ENCODE assay signal across 1 cellular context in genomic region chr5:124512236-124512635, GRCh38.
TF ChIP-seq lines count a peak whose summit lies in the region.

No MANE protein-coding gene starts in this region.

TF ChIP-seq in WTC11, 78 proteins besides CTCF, POLR2A, EP300 and RAD21 (continued from another document):
- TF ChIP-seq PRDM15 (CRISPR knock-in tag; IDR thresholded peaks at IDR 0.05) (no peak), FOXP1 (CRISPR knock-in tag; IDR thresholded peaks at IDR 0.05; ENCODE audit: borderline replicate concordance) (no peak), HMGA2 (CRISPR knock-in tag; IDR thresholded peaks at IDR 0.05) (no peak), ZNF396 (CRISPR knock-in tag; IDR thresholded peaks at IDR 0.05; ENCODE audit: borderline replicate concordance) (no peak), ELF4 (CRISPR knock-in tag; IDR thresholded peaks at IDR 0.05; ENCODE audit: low read depth) (no peak), JUN (CRISPR knock-in tag; IDR thresholded peaks at IDR 0.05) (no peak), RELA (CRISPR knock-in tag; IDR thresholded peaks at IDR 0.05; ENCODE audit: borderline replicate concordance) (no peak)
